Comparison of ENCODE assay signal across 9 cellular contexts in the genomic region with DNA sequence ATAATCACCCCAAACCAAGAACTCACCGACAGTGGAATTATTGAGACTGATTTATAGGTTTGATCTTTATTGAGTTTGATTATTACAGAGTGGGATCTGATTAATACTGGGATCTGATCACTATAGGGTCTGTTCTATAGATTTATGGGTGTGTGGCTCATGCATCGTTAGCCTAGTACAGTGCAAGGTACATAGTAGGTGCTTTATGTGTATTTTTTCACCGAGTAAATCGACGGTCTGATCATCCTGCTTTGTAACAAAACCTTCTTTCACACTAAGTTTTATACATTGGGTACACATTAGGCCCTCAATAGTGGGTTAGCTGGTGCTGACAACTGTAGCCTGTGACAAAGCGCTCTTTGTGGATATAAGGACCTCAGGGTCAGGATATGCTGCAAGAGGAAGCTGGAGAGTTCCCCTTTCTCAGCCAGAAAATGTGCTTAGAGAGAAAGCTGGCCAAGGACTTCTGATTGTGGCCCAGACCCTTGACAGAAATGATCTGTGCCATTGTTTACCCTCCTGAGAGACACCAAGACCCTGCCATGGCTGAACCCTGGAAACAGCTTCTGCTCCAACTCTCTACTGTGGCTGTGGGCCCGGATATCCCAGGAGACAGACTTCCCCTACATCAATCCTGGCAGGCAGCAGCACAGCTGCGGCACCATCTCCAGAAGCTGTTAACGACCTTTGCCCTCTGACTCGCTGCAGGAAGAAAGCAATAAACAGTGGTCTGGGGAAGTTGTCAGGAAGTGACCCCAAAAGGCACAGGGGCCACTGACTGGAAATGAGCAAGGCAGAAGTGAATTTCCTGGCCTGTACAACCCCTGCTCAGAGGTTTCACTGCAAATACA. TPM values are rescaled to one million over a fixed set of nuclear protein-coding genes. Genes with fewer than 3 reads are reported as not detected.
DNase-seq lines count a peak whose midpoint lies in the region; ATAC-seq and TF ChIP-seq lines count a peak whose summit lies in the region.
"Had no signal": no experiment of that assay in that cellular context is flagged by ENCODE, and none has a peak within 500 bp of the region (broad histone marks: within the 10 kb centered on the region; RNA-seq: fewer than 3 reads in every experiment).

No MANE protein-coding gene starts in this region.

- H3K36me3 ChIP-seq in breast epithelium (no peaks in the 10 kb centered on the region), mammary epithelial cell (ENCODE audit: insufficient read depth, low read length) (no peaks in the 10 kb centered on the region), endodermal cell (ENCODE audit: control insufficient read depth, insufficient read depth, low read length) (peaks cover 47% of the 10 kb centered on the region), mesodermal cell (ENCODE audit: control insufficient read depth, insufficient read depth, low read length) (peaks cover 72% of the 10 kb centered on the region), aorta (ENCODE audit: control insufficient read depth in 1 of 2, insufficient read depth in 2 of 2, low read length in 1 of 2) (peaks cover 0 to 5% of the 10 kb centered on the region in 2 donors), H7 (replicated peaks; ENCODE audit: control insufficient read depth, insufficient read depth, low read length) (no peaks in the 10 kb centered on the region)

- intact Hi-C loops in breast epithelium (cut with DNase I; ENCODE audit: low total_unique reads) (no loop called here), mammary epithelial cell (cut with micrococcal nuclease) (no loop called here), aorta (cut with DNase I) (loop anchor here in 1 of 2 donors (5.0 kb wide), 1 partner anchor 47 kb away; a partner anchor contains a TSS)

- H3K4me3 Mint-ChIP-seq in endodermal cell: no peak overlapping the region

- H3K36me3 Mint-ChIP-seq in endodermal cell (ENCODE audit: low read depth): peaks cover 18% of the 10 kb centered on the region

- peaks cover 10 to 14% of the 10 kb centered on the region in 2 donors for H3K4me1 ChIP-seq in breast epithelium
- no peaks in the 10 kb centered on the region for H3K4me1 ChIP-seq in mammary epithelial cell (ENCODE audit: insufficient read depth, low read length)
- H3K4me1 ChIP-seq in endodermal cell (ENCODE audit: control insufficient read depth, insufficient read depth, low read length): no peaks in the 10 kb centered on the region
- H3K4me1 ChIP-seq in mesodermal cell (ENCODE audit: control insufficient read depth, insufficient read depth, low read length, poor library complexity, severe bottlenecking): peaks cover 27% of the 10 kb centered on the region
- H3K4me1 ChIP-seq in aorta (ENCODE audit: control insufficient read depth in 1 of 2, insufficient read depth in 2 of 2, low read length in 2 of 2): no peaks in the 10 kb centered on the region

- in situ Hi-C loops in mammary epithelial cell (cut with MboI; ENCODE audit: low sequenced_read_pairs in 2 of 2): no loop called here

- no peaks in the 10 kb centered on the region for H3K9me3 Mint-ChIP-seq in endodermal cell

- H3K9ac ChIP-seq in mammary epithelial cell (ENCODE audit: insufficient read depth, low read length) (no peak overlapping the region), endodermal cell (ENCODE audit: extremely low read depth, low read length, poor library complexity, severe bottlenecking) (no peak overlapping the region)

- peak overlapping the region; percentile 63 to 70 for H3K27ac ChIP-seq in breast epithelium
- no peak overlapping the region for H3K27ac ChIP-seq in mammary epithelial cell (ENCODE audit: insufficient read depth, low read depth, low read length)
- H3K27ac ChIP-seq in endodermal cell (ENCODE audit: low read depth, low read length): peak overlapping the region; percentile 58
- H3K27ac ChIP-seq in mesodermal cell (ENCODE audit: low read depth, low read length, severe bottlenecking): peak overlapping the region; percentile 85
- H3K27ac ChIP-seq in aorta (ENCODE audit: low read depth in 1 of 2, low read length in 2 of 2): no peak overlapping the region
- H3K27ac ChIP-seq: C4-2B had no signal

- peaks cover 20% of the 10 kb centered on the region for H3K27me3 Mint-ChIP-seq in endodermal cell (ENCODE audit: insufficient read depth)

- H3K4me1 Mint-ChIP-seq in endodermal cell: peaks cover 2% of the 10 kb centered on the region

- no peak for TF ChIP-seq CTCF in breast epithelium (IDR thresholded peaks at IDR 0.05)
- no peak for TF ChIP-seq CTCF in mammary epithelial cell (conservative IDR thresholded peaks at IDR 0.05 in 1 of 2, IDR thresholded peaks at IDR 0.05 in 1 of 2; ENCODE audit: extremely low read depth in 1 of 2, insufficient read depth in 1 of 2, low read depth in 1 of 2, low read length in 2 of 2)
- no peak for TF ChIP-seq CTCF in endodermal cell (conservative IDR thresholded peaks at IDR 0.05)

- H3K79me2 ChIP-seq in mammary epithelial cell (ENCODE audit: insufficient read depth, low read length): no peaks in the 10 kb centered on the region

- 61% methylated on average over 6 of the region's 10 CpGs for WGBS in mammary epithelial cell (ENCODE audit: low coverage, missing lambda C conversion rate)
- WGBS in endodermal cell (ENCODE audit: insufficient coverage in 1 of 2, insufficient read length in 1 of 2), 2 experiments: 68 to 83% methylated on average over 5 to 10 of the region's 10 CpGs
- WGBS in mesodermal cell (ENCODE audit: insufficient coverage in 2 of 2), 2 experiments: 49 to 65% methylated on average over 4 of the region's 10 CpGs
- 44% methylated on average over 10 of the region's 10 CpGs for WGBS in aorta, 2 donors

- H3K9me3 ChIP-seq in breast epithelium: no peaks in the 10 kb centered on the region
- no peaks in the 10 kb centered on the region for H3K9me3 ChIP-seq in mammary epithelial cell (replicated peaks; ENCODE audit: insufficient read depth, low read length)
- no peaks in the 10 kb centered on the region for H3K9me3 ChIP-seq in endodermal cell (ENCODE audit: control insufficient read depth, low read length)
- no peaks in the 10 kb centered on the region for H3K9me3 ChIP-seq in mesodermal cell (ENCODE audit: control insufficient read depth, low read length)
- no peaks in the 10 kb centered on the region for H3K9me3 ChIP-seq in aorta (ENCODE audit: control insufficient read depth, low read length)

- H4K20me1 ChIP-seq in mammary epithelial cell (ENCODE audit: insufficient read depth, low read length): no peaks in the 10 kb centered on the region

- ATAC-seq in aorta (ENCODE audit: low FRiP score): peak; percentile 52

- no peak overlapping the region for H3K4me2 ChIP-seq in mammary epithelial cell (ENCODE audit: insufficient read depth, low read depth, low read length)

- dilution Hi-C loops in mammary epithelial cell (cut with HindIII; ENCODE audit: low sequenced_read_pairs): no loop called here

- TF ChIP-seq POLR2A in breast epithelium (IDR thresholded peaks at IDR 0.05): no peak

- H3K27ac Mint-ChIP-seq in endodermal cell: peak overlapping the region; percentile 23

- H3K27me3 ChIP-seq in breast epithelium: no peaks in the 10 kb centered on the region
- H3K27me3 ChIP-seq in mammary epithelial cell (ENCODE audit: insufficient read depth, low read length): peaks cover 6% of the 10 kb centered on the region
- peaks cover 18% of the 10 kb centered on the region for H3K27me3 ChIP-seq in endodermal cell (ENCODE audit: control insufficient read depth, insufficient read depth, low read length, poor library complexity, severe bottlenecking)
- no peaks in the 10 kb centered on the region for H3K27me3 ChIP-seq in aorta (ENCODE audit: control insufficient read depth in 1 of 2, insufficient read depth in 2 of 2, low read length in 1 of 2)
- peaks cover 16% of the 10 kb centered on the region for H3K27me3 ChIP-seq in H7 (ENCODE audit: control insufficient read depth, insufficient read depth, low read length)

- no peak overlapping the region for H3K4me3 ChIP-seq in breast epithelium
- H3K4me3 ChIP-seq in mammary epithelial cell (replicated peaks in 1 of 3; ENCODE audit: insufficient read depth in 1 of 3, low read depth in 2 of 3, low read length in 3 of 3): no peak overlapping the region
- H3K4me3 ChIP-seq in endodermal cell (ENCODE audit: low read length): no peak overlapping the region
- no peak overlapping the region for H3K4me3 ChIP-seq in mesodermal cell (ENCODE audit: extremely low read depth, insufficient read depth, low read length, poor library complexity, severe bottlenecking)
- no peak overlapping the region for H3K4me3 ChIP-seq in aorta (ENCODE audit: low read length in 2 of 2)
- H3K4me3 ChIP-seq in H7 (ENCODE audit: insufficient read depth, low read depth, low read length): no peak overlapping the region

- CTCF ChIA-PET in mammary epithelial cell (lab: Charles Lee; ENCODE audit: low non-redundant PET): no interaction called here

- H2AFZ ChIP-seq in mammary epithelial cell (ENCODE audit: low read depth, low read length): no peak overlapping the region

- no TSS peak for BruUV-seq in mammary epithelial cell (replicated peaks; lab: Mats Ljungman, UMichigan)

- DNase-seq in breast epithelium (ENCODE audit: low spot score in 2 of 2) (no peak), mammary epithelial cell (no peak), endodermal cell (no peak), aorta (no peak), H7 (no peak), NCI-H2081 treated with DMSO at 0.1 percent for 48 hours (lab: John Stamatoyannopoulos, UW) (no peak)
- DNase-seq in stimulated activated CD4-positive, alpha-beta T cell treated with anti-CD3 and anti-CD28 coated beads, Interleukin-4, amount 100 ng/mL, for 4 hours: no peak

RNA-seq across cellular contexts. Expression of a gene that starts 16.1 kb away (rescaled TPM):
- total RNA-seq in breast epithelium (10 to 100 TPM; 27.2 to 71.4 (median 38.2) TPM), mammary epithelial cell (10 to 100 TPM; 59.2 to 73.9 TPM), endodermal cell (10 to 100 TPM; 68.3 to 71.0 TPM), aorta (100 to 1,000 TPM in 1 of 2 donors, 10 to 100 TPM in 1; 79.5 to 125 TPM)
- polyA plus RNA-seq in mammary epithelial cell (60.5 TPM), aorta (10 to 100 TPM; 26.8 to 38.0 TPM)
- 99.5 TPM for polyA minus RNA-seq in mammary epithelial cell
- polyA plus RNA-seq in endodermal cell (2013, experiment 1 of 2): 52.5 TPM
- polyA plus RNA-seq in endodermal cell (2013, experiment 2 of 2): 41.0 TPM
- polyA plus RNA-seq in mesodermal cell (2013, experiment 1 of 2): 66.1 TPM
- polyA plus RNA-seq in mesodermal cell (2013, experiment 2 of 2): 56.8 TPM
- total RNA-seq in H7 (2014; rRNA removed; shearing (Covaris generic)): 13.9 and 17.1 TPM in 2 replicates

RNA-seq across cellular contexts. Expression of a gene that starts 20.3 kb away (rescaled TPM):
- 10 to 100 TPM in 2 of 3 donors, 1 to 10 TPM in 1; 7.2 to 18.0 (median 13.8) TPM for total RNA-seq in breast epithelium
- under 1 TPM; 0.50 to 0.59 TPM for total RNA-seq in mammary epithelial cell
- 0.05 TPM for polyA plus RNA-seq in mammary epithelial cell
- polyA minus RNA-seq in mammary epithelial cell: 0.05 TPM
- 10 to 100 TPM; 13.7 to 14.3 TPM for total RNA-seq in endodermal cell
- 34.9 TPM for polyA plus RNA-seq in endodermal cell (2013, experiment 1 of 2)
- 34.2 TPM for polyA plus RNA-seq in endodermal cell (2013, experiment 2 of 2)
- 61.7 TPM for polyA plus RNA-seq in mesodermal cell (2013, experiment 1 of 2)
- polyA plus RNA-seq in mesodermal cell (2013, experiment 2 of 2): 45.3 TPM
- total RNA-seq in aorta: 10 to 100 TPM; 60.8 to 64.4 TPM
- polyA plus RNA-seq in aorta: 10 to 100 TPM in 1 of 2 donors, 1 to 10 TPM in 1; 1.4 to 12.4 TPM
- 15.7 and 16.8 TPM in 2 replicates for total RNA-seq in H7 (2014; rRNA removed; shearing (Covaris generic))

RNA-seq across cellular contexts. Expression of a gene that starts 23.3 kb away (rescaled TPM):
- 10 to 100 TPM; 45.4 to 82.6 (median 54.7) TPM for total RNA-seq in breast epithelium
- total RNA-seq in mammary epithelial cell: 100 to 1,000 TPM in 1 of 2 donors, 10 to 100 TPM in 1; 26.3 to 115 TPM
- polyA plus RNA-seq in mammary epithelial cell: 101 TPM
- polyA minus RNA-seq in mammary epithelial cell: 135 TPM
- 100 to 1,000 TPM; 168 to 202 TPM for total RNA-seq in endodermal cell
- polyA plus RNA-seq in endodermal cell (2013, experiment 1 of 2): 248 TPM
- 238 TPM for polyA plus RNA-seq in endodermal cell (2013, experiment 2 of 2)
- polyA plus RNA-seq in mesodermal cell (2013, experiment 1 of 2): 229 TPM
- 198 TPM for polyA plus RNA-seq in mesodermal cell (2013, experiment 2 of 2)
- total RNA-seq in aorta: 100 to 1,000 TPM in 1 of 2 donors, 10 to 100 TPM in 1; 79.2 to 108 TPM
- polyA plus RNA-seq in aorta: 100 to 1,000 TPM in 1 of 2 donors, 10 to 100 TPM in 1; 55.0 to 119 TPM
- total RNA-seq in H7 (2014; rRNA removed; shearing (Covaris generic)): 121 and 198 TPM in 2 replicates

RNA-seq across cellular contexts. Expression of a gene that starts 31.7 kb away (rescaled TPM):
- total RNA-seq in breast epithelium: 100 to 1,000 TPM; 113 to 118 (median 113) TPM
- 100 to 1,000 TPM in 1 of 2 donors, 10 to 100 TPM in 1; 87.9 to 136 TPM for total RNA-seq in mammary epithelial cell
- 175 TPM for polyA plus RNA-seq in mammary epithelial cell
- 199 TPM for polyA minus RNA-seq in mammary epithelial cell
- 100 to 1,000 TPM; 125 to 136 TPM for total RNA-seq in endodermal cell
- 117 TPM for polyA plus RNA-seq in endodermal cell (2013, experiment 1 of 2)
- 112 TPM for polyA plus RNA-seq in endodermal cell (2013, experiment 2 of 2)
- polyA plus RNA-seq in mesodermal cell (2013, experiment 1 of 2): 226 TPM
- polyA plus RNA-seq in mesodermal cell (2013, experiment 2 of 2): 200 TPM
- total RNA-seq in aorta: 100 to 1,000 TPM; 336 to 562 TPM
- polyA plus RNA-seq in aorta: 100 to 1,000 TPM; 287 to 526 TPM
- 114 and 130 TPM in 2 replicates for total RNA-seq in H7 (2014; rRNA removed; shearing (Covaris generic))

RNA-seq across cellular contexts. Expression of a gene that starts 31.9 kb away (rescaled TPM):
- total RNA-seq in breast epithelium (10 to 100 TPM in 2 of 3 donors, 1 to 10 TPM in 1; 8.8 to 22.2 (median 20.3) TPM), mammary epithelial cell (10 to 100 TPM in 1 of 2 donors, 1 to 10 TPM in 1; 9.7 to 20.6 TPM), endodermal cell (10 to 100 TPM; 11.0 to 12.8 TPM), aorta (10 to 100 TPM; 18.8 to 22.2 TPM)
- polyA plus RNA-seq in mammary epithelial cell (11.5 TPM), aorta (10 to 100 TPM in 1 of 2 donors, 1 to 10 TPM in 1; 3.4 to 37.3 TPM)
- polyA minus RNA-seq in mammary epithelial cell: 11.0 TPM
- polyA plus RNA-seq in endodermal cell (2013, experiment 1 of 2): 12.8 TPM
- 12.1 TPM for polyA plus RNA-seq in endodermal cell (2013, experiment 2 of 2)
- polyA plus RNA-seq in mesodermal cell (2013, experiment 1 of 2): 13.1 TPM
- 12.7 TPM for polyA plus RNA-seq in mesodermal cell (2013, experiment 2 of 2)
- total RNA-seq in H7 (2014; rRNA removed; shearing (Covaris generic)): 18.0 and 20.1 TPM in 2 replicates

Comparison
In these comparisons a context has a peak if more than half of its experiments do, and no peak if none do; other contexts are left out.
1. H3K27ac ChIP-seq: peak in breast epithelium (2 of 2), endodermal cell (single experiment) and mesodermal cell (single experiment); none in mammary epithelial cell (single experiment) and aorta (0 of 2).
2. RNA of a gene that starts 20.3 kb away (total RNA-seq): 60.8 to 64.4 TPM in aorta, 15.7 to 16.8 TPM in H7, 13.7 to 14.3 TPM in endodermal cell and 7.2 to 18.0 TPM in breast epithelium; 0.50 to 0.59 TPM in mammary epithelial cell; every median in the first group is over 4 times any median in the second.